18 cellular contexts compared by ENCODE assay signal in the genomic region with DNA sequence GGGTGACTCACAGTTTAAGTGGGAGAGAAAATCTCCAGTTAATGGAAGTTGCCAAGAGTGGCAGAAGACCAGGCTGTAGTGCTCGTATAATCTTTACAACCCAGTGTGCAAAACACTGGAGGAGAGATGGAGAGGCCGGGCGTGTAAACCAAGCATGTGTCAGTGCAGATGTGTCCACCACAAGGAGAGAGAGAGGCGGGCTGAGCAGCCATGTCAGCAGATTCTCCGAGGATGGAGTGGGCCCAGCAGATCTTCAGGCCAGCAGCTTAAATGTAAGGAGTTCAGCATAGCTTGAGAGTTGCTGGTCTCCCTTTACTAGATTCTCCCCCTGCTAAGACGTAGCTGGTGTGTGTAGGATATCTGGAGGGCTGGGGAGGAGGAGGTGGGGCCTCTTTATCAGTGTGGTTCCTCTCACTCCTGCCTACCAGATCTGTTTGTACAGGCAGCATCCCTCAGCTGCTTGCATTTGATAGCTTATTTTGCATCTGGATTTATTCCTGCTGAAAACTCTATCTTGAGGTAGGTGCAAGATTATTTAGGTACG. TPM values are rescaled to one million over a fixed set of nuclear protein-coding genes. Genes with fewer than 3 reads are reported as not detected.
DNase-seq lines count a peak whose midpoint lies in the region; ATAC-seq, FAIRE-seq and TF ChIP-seq lines count a peak whose summit lies in the region.
"Had no signal": no experiment of that assay in that cellular context is flagged by ENCODE, and none has a peak within 500 bp of the region (broad histone marks: within the 10 kb centered on the region; RNA-seq: fewer than 3 reads in every experiment).

No MANE protein-coding gene starts in this region.

- H3K27me3 ChIP-seq in neuronal stem cell (ENCODE audit: control insufficient read depth in 3 of 3, insufficient read depth in 3 of 3, low read depth in 1 of 3, low read length in 3 of 3) = no peaks in the 10 kb centered on the region

- peak overlapping the region; percentile 12 for H3K14ac ChIP-seq in neuronal stem cell (ENCODE audit: low read length)

- no peak overlapping the region for H2BK12ac ChIP-seq in neuronal stem cell (ENCODE audit: low read length)

- peaks cover 0 to 14% of the 10 kb centered on the region in 2 donors for H3K36me3 ChIP-seq in neuronal stem cell (replicated peaks in 1 of 2; ENCODE audit: control insufficient read depth in 2 of 2, insufficient read depth in 2 of 2, low read length in 2 of 2)

- H3K9me3 ChIP-seq in neuronal stem cell (replicated peaks in 1 of 2; ENCODE audit: control insufficient read depth in 2 of 2, insufficient read depth in 1 of 2, low read depth in 1 of 2, low read length in 2 of 2) = no peaks in the 10 kb centered on the region

- no peak overlapping the region for H2AK5ac ChIP-seq in neuronal stem cell (ENCODE audit: low read depth, low read length)

- H2BK15ac ChIP-seq in neuronal stem cell (ENCODE audit: low read length) = no peak overlapping the region

- H3K4me3 Mint-ChIP-seq in chondrocyte (ENCODE audit: unreplicated experiment) = no peak overlapping the region
- H3K4me3 Mint-ChIP-seq: activated CD4-positive, alpha-beta T cell treated with anti-CD3 and anti-CD28 coated beads, Interleukin-2, amount 10 ng/mL, durations not matched to agents 7 days and 5 days; activated naive CD8-positive, alpha-beta T cell treated with anti-CD3 and anti-CD28 coated beads for 36 hours; activated T-cell treated with anti-CD3 and anti-CD28 coated beads, Interleukin-2, amount 50 U/mL, for 24 hours; T-helper 1 cell treated with Interleukin-12 subunit alpha and Interleukin-12 subunit beta and Interleukin-4 antibody, amounts not matched to agents 30 μg/mL and 1 μg/mL, for 36 hours had no signal

- H3K9me3 Mint-ChIP-seq in chondrocyte (ENCODE audit: low read depth) = no peaks in the 10 kb centered on the region
- H3K9me3 Mint-ChIP-seq in activated naive CD4-positive, alpha-beta T cell treated with anti-CD3 and anti-CD28 coated beads, Interleukin-2, amount 50 U/mL, for 72 hours = peaks cover 0 to 18% of the 10 kb centered on the region in 2 donors

- no peak overlapping the region for H3K23ac ChIP-seq in neuronal stem cell (ENCODE audit: low read depth, low read length, poor library complexity)

- H2BK5ac ChIP-seq in neuronal stem cell (ENCODE audit: low read length) = no peak overlapping the region

- no peak overlapping the region for H2BK120ac ChIP-seq in neuronal stem cell (ENCODE audit: low read depth, low read length)

- peaks cover 10% of the 10 kb centered on the region for H3K36me3 Mint-ChIP-seq in chondrocyte (ENCODE audit: low read depth)
- H3K36me3 Mint-ChIP-seq in activated naive CD4-positive, alpha-beta T cell treated with anti-CD3 and anti-CD28 coated beads, Interleukin-2, amount 50 U/mL, for 72 hours = peaks cover 16 to 60% of the 10 kb centered on the region in 2 donors

- FAIRE-seq in H54 (lab: Jason Lieb, UNC) = no peak
- no peak for FAIRE-seq in GM12891 (lab: Jason Lieb, UNC)
- FAIRE-seq: colon, H1 had no signal

- no peaks in the 10 kb centered on the region for H3K27me3 Mint-ChIP-seq in chondrocyte (ENCODE audit: low read depth)
- H3K27me3 Mint-ChIP-seq: activated CD4-positive, alpha-beta T cell treated with anti-CD3 and anti-CD28 coated beads, Interleukin-2, amount 10 ng/mL, durations not matched to agents 7 days and 5 days; activated naive CD8-positive, alpha-beta T cell treated with anti-CD3 and anti-CD28 coated beads for 36 hours; activated T-cell treated with anti-CD3 and anti-CD28 coated beads, Interleukin-2, amount 50 U/mL, for 24 hours; progenitor cell of endocrine pancreas had no signal

- peak overlapping the region; percentile 94 for H3K27ac Mint-ChIP-seq in chondrocyte (ENCODE audit: unreplicated experiment)
- H3K27ac Mint-ChIP-seq in activated naive CD4-positive, alpha-beta T cell treated with anti-CD3 and anti-CD28 coated beads, Interleukin-2, amount 50 U/mL, for 72 hours = no peak overlapping the region
- H3K27ac Mint-ChIP-seq: activated CD4-positive, alpha-beta T cell treated with anti-CD3 and anti-CD28 coated beads, Interleukin-2, amount 10 ng/mL, durations not matched to agents 7 days and 5 days; activated naive CD8-positive, alpha-beta T cell treated with anti-CD3 and anti-CD28 coated beads for 36 hours; activated T-cell treated with anti-CD3 and anti-CD28 coated beads, Interleukin-2, amount 50 U/mL, for 24 hours; progenitor cell of endocrine pancreas; T-helper 1 cell treated with Interleukin-12 subunit alpha and Interleukin-12 subunit beta and Interleukin-4 antibody, amounts not matched to agents 30 μg/mL and 1 μg/mL, for 36 hours had no signal

- H3K79me1 ChIP-seq in neuronal stem cell (ENCODE audit: low read depth, low read length) = peaks cover 3% of the 10 kb centered on the region

- no CpG with 5 or more reads among the region's 7 CpGs for WGBS in neuronal stem cell (ENCODE audit: extremely low coverage in 2 of 2, insufficient read length in 2 of 2, insufficient replicate concordance in 1 of 2), 2 donors

- no peak overlapping the region for H3K4me3 ChIP-seq in neuronal stem cell (ENCODE audit: low read length in 2 of 2)

- ATAC-seq in activated naive CD4-positive, alpha-beta T cell treated with anti-CD3 and anti-CD28 coated beads, Interleukin-2, amount 50 U/mL, for 72 hours = no peak
- ATAC-seq: left colon had no signal

- peak; percentile 43 for DNase-seq in AG08395 (ENCODE audit: low spot score)
- peak; percentile 28 for DNase-seq in OCI-M1 (lab: John Stamatoyannopoulos, UW)
- no peak for DNase-seq in chondrocyte (ENCODE audit: low spot score)
- no peak for DNase-seq in neuronal stem cell (ENCODE audit: low spot score)
- no peak for DNase-seq in activated naive CD4-positive, alpha-beta T cell treated with anti-CD3 and anti-CD28 coated beads, Interleukin-2, amount 50 U/mL, for 72 hours (ENCODE audit: low spot score in 2 of 2)
- DNase-seq in H54 (ENCODE audit: insufficient read length, low spot score) = no peak
- no peak for DNase-seq in amniotic stem cell (lab: John Stamatoyannopoulos, UW)
- no peak for DNase-seq in GM12891 (ENCODE audit: insufficient read length, low spot score)
- DNase-seq: activated CD4-positive, alpha-beta T cell treated with anti-CD3 and anti-CD28 coated beads, Interleukin-2, amount 10 ng/mL, durations not matched to agents 7 days and 5 days; activated naive CD8-positive, alpha-beta T cell treated with anti-CD3 and anti-CD28 coated beads for 36 hours; activated T-cell treated with anti-CD3 and anti-CD28 coated beads, Interleukin-2, amount 50 U/mL, for 24 hours; DMS153; left colon; NCI-H2081 treated with DMSO at 0.1 percent for 48 hours had no signal

- no peak overlapping the region for H3K27ac ChIP-seq in neuronal stem cell (replicated peaks; ENCODE audit: low read length)

- no peak overlapping the region for H3K9ac ChIP-seq in neuronal stem cell (ENCODE audit: low read depth, low read length, poor library complexity)

- no peak overlapping the region for H4K8ac ChIP-seq in neuronal stem cell (ENCODE audit: low read depth, low read length)

- no peak overlapping the region for H3K4me2 ChIP-seq in neuronal stem cell (ENCODE audit: insufficient read depth, low read length, poor library complexity, severe bottlenecking)

- TF ChIP-seq CTCF in chondrocyte (IDR thresholded peaks at IDR 0.05) = no peak

- no peak overlapping the region for H3K18ac ChIP-seq in neuronal stem cell (ENCODE audit: low read length)

- TF ChIP-seq POLR2A in H54 (IDR thresholded peaks at IDR 0.05; ENCODE audit: low read depth, low read length) (no peak), GM12891 (IDR thresholded peaks at IDR 0.05; ENCODE audit: low read depth, low read length) (no peak)

- peaks cover 57% of the 10 kb centered on the region for H3K4me1 Mint-ChIP-seq in chondrocyte (ENCODE audit: low read depth)

- no peak overlapping the region for H4K91ac ChIP-seq in neuronal stem cell (ENCODE audit: low read depth, low read length, poor library complexity)

- no peak overlapping the region for H2AFZ ChIP-seq in neuronal stem cell (ENCODE audit: low read length)

- no peaks in the 10 kb centered on the region for H3K4me1 ChIP-seq in neuronal stem cell (ENCODE audit: control insufficient read depth in 2 of 2, insufficient read depth in 1 of 2, low read depth in 1 of 2, low read length in 2 of 2)

- no peak overlapping the region for H3K4ac ChIP-seq in neuronal stem cell (ENCODE audit: low read length)

TF ChIP-seq in GM12891, 5 proteins besides CTCF, POLR2A, EP300 and RAD21:
- TF ChIP-seq POU2F2 (IDR thresholded peaks at IDR 0.05; ENCODE audit: low read depth, low read length) = no peak
- no peak for TF ChIP-seq POLR2AphosphoS5 (IDR thresholded peaks at IDR 0.05; ENCODE audit: low read depth, low read length)
- no peak for TF ChIP-seq TAF1 (IDR thresholded peaks at IDR 0.05; ENCODE audit: low read depth, low read length)
- TF ChIP-seq PAX5 (IDR thresholded peaks at IDR 0.05; ENCODE audit: insufficient read depth, low read length, severe bottlenecking) = no peak
- TF ChIP-seq SPI1 (IDR thresholded peaks at IDR 0.05; ENCODE audit: low read depth, low read length) = no peak

RNA-seq across cellular contexts. Expression of a gene that starts 13.7 kb away (rescaled TPM):
- total RNA-seq in chondrocyte = 26.1 to 29.6 TPM (median 29.5 TPM) in 3 replicates
- polyA plus RNA-seq in neuronal stem cell (2013, experiment 1 of 2) = 22.7 TPM
- polyA plus RNA-seq in neuronal stem cell (2013, experiment 2 of 2) = 21.8 TPM
- 10 to 100 TPM; 14.4 to 28.6 TPM for total RNA-seq in activated naive CD4-positive, alpha-beta T cell treated with anti-CD3 and anti-CD28 coated beads, Interleukin-2, amount 50 U/mL, for 72 hours
- 10.0 TPM for polyA plus RNA-seq in GM12891 (2012; ENCODE audit: low read depth, missing spikeins)

Comparison
In these comparisons a context has a peak if more than half of its experiments do, and no peak if none do; other contexts are left out.
1. DNase-seq: peak in AG08395 (single experiment) and OCI-M1 (single experiment); none in chondrocyte (single experiment), neuronal stem cell (single experiment), activated naive CD4-positive, alpha-beta T cell treated with anti-CD3 and anti-CD28 coated beads, Interleukin-2, amount 50 U/mL, for 72 hours (0 of 2), H54 (single experiment), amniotic stem cell (single experiment) and GM12891 (single experiment).